In genomic region chr1:29949676-29950075, GRCh38 we compare ENCODE assay signal across 26 cellular contexts.
"Had no signal": no experiment of that assay in that cellular context is flagged by ENCODE, and none has a peak within 500 bp of the region (broad histone marks: within the 10 kb centered on the region; RNA-seq: fewer than 3 reads in every experiment).

No MANE protein-coding gene starts in this region.

- H3K27me3 ChIP-seq: Peyer's patch, SJCRH30 had no signal

- DNase-seq: activated CD4-positive, alpha-beta memory T cell treated with anti-CD3 and anti-CD28 coated beads, Interleukin-2, amount 10 ng/mL, durations not matched to agents 7 days and 5 days; activated CD4-positive, alpha-beta T cell treated with anti-CD3 and anti-CD28 coated beads, Interleukin-2, amount 10 ng/mL, durations not matched to agents 7 days and 5 days; activated CD4-positive, CD25-positive, alpha-beta regulatory T cell; activated gamma-delta T cell; activated naive CD4-positive, alpha-beta T cell treated with anti-CD3 and anti-CD28 coated beads for 36 hours; activated T-cell treated with anti-CD3 and anti-CD28 coated beads for 4 hours; activated T-cell treated with anti-CD3 and anti-CD28 coated beads, Interleukin-2, amount 50 U/mL, for 48 hours; amygdala; NCI-H1105 treated with DMSO at 0.1 percent for 48 hours; NCI-H1436 treated with DMSO at 0.1 percent for 48 hours; NCI-H187; NCI-H2171; NCI-H2227 treated with DMSO at 0.1 percent for 48 hours; NCI-H446 treated with DMSO at 0.1 percent for 48 hours; NCI-H524 treated with DMSO at 0.1 percent for 48 hours; NCI-H774; NK-92 treated with Interleukin-12 subunit alpha and Interleukin-12 subunit beta, amount 100 ng/mL, for 24 hours; OCI-M1; Peyer's patch; Right ventricle myocardium superior; SJCRH30; SK-N-SH; T-helper 1 cell had no signal

- H3K27ac ChIP-seq: Peyer's patch, RWPE1, SJCRH30, VCaP had no signal

- H3K4me3 ChIP-seq: Peyer's patch, SJCRH30 had no signal

- ATAC-seq: activated T-helper 17 cell treated with anti-CD3 and anti-CD28 coated beads, Interleukin-2, amount 50 U/mL, for 72 hours had no signal

- H3K36me3 ChIP-seq: Peyer's patch, SJCRH30 had no signal
